Comparison of ENCODE assay signal across 1 cellular context in genomic region chr19:17554968-17555479, GRCh38.
A peak's percentile ranks its signal among the peaks of the same experiment; 100 is the strongest.
TF ChIP-seq lines count a peak whose summit lies in the region.

No MANE protein-coding gene starts in this region.

TF ChIP-seq in K562, 482 proteins besides CTCF, POLR2A, EP300 and RAD21 (continued from another document):
- TF ChIP-seq CREB1 (IDR thresholded peaks at IDR 0.05) (no peak), CREB1 (CRISPR knock-in tag; IDR thresholded peaks at IDR 0.05) (no peak), TOE1 (IDR thresholded peaks at IDR 0.05; ENCODE audit: borderline replicate concordance) (peak; percentile 93), TOE1 (CRISPR knock-in tag; IDR thresholded peaks at IDR 0.05; ENCODE audit: borderline replicate concordance, low read depth) (no peak), RAD51 (IDR thresholded peaks at IDR 0.05; ENCODE audit: borderline replicate concordance, low read depth) (0 out of 2 replicates have a peak, but pooled peaks have one; percentile 8), CBFB (CRISPR knock-in tag; IDR thresholded peaks at IDR 0.05) (no peak), SP1 (CRISPR knock-in tag; IDR thresholded peaks at IDR 0.05) (peak; percentile 81; the same call in 1 of the 2 replicates), RCOR1 (IDR thresholded peaks at IDR 0.05; ENCODE audit: borderline replicate concordance in 1 of 2, low read depth in 2 of 2, low read length in 2 of 2) (peak in 1 of 2 experiments; percentile 13; a peak in 2 of 4 replicates), SMAD4 (CRISPR knock-in tag; conservative IDR thresholded peaks at IDR 0.05) (no peak), MEIS2 (IDR thresholded peaks at IDR 0.05; ENCODE audit: partially characterized antibody) (no peak), TEAD4 (IDR thresholded peaks at IDR 0.05; ENCODE audit: low read length) (no peak), TEAD4 (CRISPR knock-in tag; IDR thresholded peaks at IDR 0.05; ENCODE audit: borderline replicate concordance) (no peak), SMARCA5 (IDR thresholded peaks at IDR 0.05) (peak; percentile 16; the same call in 1 of the 2 replicates), ZMIZ1 (IDR thresholded peaks at IDR 0.05; ENCODE audit: low read depth in 2 of 2, low read length in 2 of 2) (0 out of 4 replicates have a peak, but pooled peaks of 1 of the 2 experiments have one; percentile 17), ZNF146 (CRISPR knock-in tag; IDR thresholded peaks at IDR 0.05; ENCODE audit: unreplicated experiment) (no peak), FOXP1 (CRISPR knock-in tag; IDR thresholded peaks at IDR 0.05) (no peak), CLOCK (CRISPR knock-in tag; IDR thresholded peaks at IDR 0.05; ENCODE audit: borderline replicate concordance) (no peak), CBX3 (IDR thresholded peaks at IDR 0.05; ENCODE audit: borderline replicate concordance in 1 of 2, low read length in 2 of 2) (0 out of 3 replicates have a peak, but pooled peaks of 1 of the 2 experiments have one; percentile 17), ZBTB2 (IDR thresholded peaks at IDR 0.05) (peak; percentile 34; the same call in 1 of the 2 replicates), ETS2 (tag; IDR thresholded peaks at IDR 0.05; ENCODE audit: borderline replicate concordance, poor library complexity, severe bottlenecking) (no peak)
